ENCODE assay signal across 29 cellular contexts in genomic region chr14:59998575-59998974, GRCh38.
"Had no signal": no experiment of that assay in that cellular context is flagged by ENCODE, and none has a peak within 500 bp of the region (broad histone marks: within the 10 kb centered on the region; RNA-seq: fewer than 3 reads in every experiment).

No MANE protein-coding gene starts in this region.

- H3K36me3 ChIP-seq: ascending aorta, cardiac muscle cell, colonic mucosa, heart right ventricle, left lung, sigmoid colon, transverse colon had no signal

- H3K4me1 Mint-ChIP-seq: activated naive CD8-positive, alpha-beta T cell treated with anti-CD3 and anti-CD28 coated beads for 36 hours had no signal

- H3K27ac Mint-ChIP-seq: activated naive CD4-positive, alpha-beta T cell treated with anti-CD3 and anti-CD28 coated beads for 36 hours; activated naive CD8-positive, alpha-beta T cell treated with anti-CD3 and anti-CD28 coated beads for 36 hours; natural killer cell treated with Interleukin-12 subunit alpha and Interleukin-12 subunit beta and Interleukin-15 and Interleukin-18, amount 100 ng/mL, for 72 hours; T-helper 17 cell had no signal

- H3K4me3 Mint-ChIP-seq: activated naive CD4-positive, alpha-beta T cell treated with anti-CD3 and anti-CD28 coated beads for 36 hours; activated naive CD8-positive, alpha-beta T cell treated with anti-CD3 and anti-CD28 coated beads for 36 hours; brain; natural killer cell treated with Interleukin-12 subunit alpha and Interleukin-12 subunit beta and Interleukin-15 and Interleukin-18, amount 100 ng/mL, for 72 hours; T-helper 17 cell had no signal

- H3K36me3 Mint-ChIP-seq: activated naive CD8-positive, alpha-beta T cell treated with anti-CD3 and anti-CD28 coated beads for 36 hours; brain; natural killer cell treated with Interleukin-12 subunit alpha and Interleukin-12 subunit beta and Interleukin-15 and Interleukin-18, amount 100 ng/mL, for 72 hours had no signal

- H3K9me3 ChIP-seq: ascending aorta, colonic mucosa, heart right ventricle, left lung, mucosa of descending colon, sigmoid colon, testis, transverse colon had no signal

- DNase-seq: activated CD4-positive, alpha-beta T cell treated with anti-CD3 and anti-CD28 coated beads, Interleukin-2, amount 50 U/mL, for 1 hour; activated CD4-positive, CD25-positive, alpha-beta regulatory T cell treated with anti-CD3 and anti-CD28 coated beads, Interleukin-2, amount 50 U/mL, for 72 hours; activated effector memory CD4-positive, alpha-beta T cell treated with Interleukin-2 at 50 U/mL for 16 hours; activated naive CD4-positive, alpha-beta T cell treated with anti-CD3 and anti-CD28 coated beads for 36 hours; activated naive CD8-positive, alpha-beta T cell treated with anti-CD3 and anti-CD28 coated beads for 36 hours; activated T-cell treated with anti-CD3 and anti-CD28 coated beads for 4 hours; cerebellar nuclear complex; colonic mucosa; effector CD8-positive, alpha-beta T cell; foreskin fibroblast; heart right ventricle; kidney glomerular epithelial cell; left lung; mucosa of descending colon; posterior cingulate gyrus; retina; sigmoid colon; stimulated activated CD4-positive, alpha-beta T cell treated with anti-CD3 and anti-CD28 coated beads, Interleukin-15, amount 100 ng/mL, for 24 hours; stimulated activated CD4-positive, alpha-beta T cell treated with anti-CD3 and anti-CD28 coated beads, Interleukin-2, amount 100 ng/mL, for 24 hours; stimulated activated naive CD4-positive, alpha-beta T cell; T-helper 17 cell; T1000; testis; transverse colon had no signal

- ATAC-seq: heart right ventricle; left lung; mucosa of descending colon; natural killer cell treated with Interleukin-12 subunit alpha and Interleukin-12 subunit beta and Interleukin-15 and Interleukin-18, amount 100 ng/mL, for 72 hours; T-helper 17 cell had no signal

- H3K4me1 ChIP-seq: ascending aorta, colonic mucosa, left lung, sigmoid colon, testis, transverse colon had no signal

- H3K27me3 ChIP-seq: ascending aorta, cardiac muscle cell, colonic mucosa, heart right ventricle, left lung, sigmoid colon, testis, transverse colon had no signal

- H3K27me3 Mint-ChIP-seq: activated naive CD8-positive, alpha-beta T cell treated with anti-CD3 and anti-CD28 coated beads for 36 hours; brain; T-helper 17 cell had no signal

- H3K9me3 Mint-ChIP-seq: activated naive CD4-positive, alpha-beta T cell treated with anti-CD3 and anti-CD28 coated beads for 36 hours; activated naive CD8-positive, alpha-beta T cell treated with anti-CD3 and anti-CD28 coated beads for 36 hours; natural killer cell treated with Interleukin-12 subunit alpha and Interleukin-12 subunit beta and Interleukin-15 and Interleukin-18, amount 100 ng/mL, for 72 hours had no signal

- H3K27ac ChIP-seq: ascending aorta, cardiac muscle cell, colonic mucosa, left lung, sigmoid colon, testis, transverse colon had no signal

- H3K4me3 ChIP-seq: ascending aorta, cardiac muscle cell, colonic mucosa, heart right ventricle, left lung, lung, mucosa of descending colon, sigmoid colon, testis, transverse colon had no signal
